Comparison of ENCODE assay signal across 11 cellular contexts in genomic region chr5:14428302-14429081, GRCh38.
A peak's percentile ranks its signal among the peaks of the same experiment; 100 is the strongest.
DNase-seq lines count a peak whose midpoint lies in the region; TF ChIP-seq lines count a peak whose summit lies in the region.
"Had no signal": no experiment of that assay in that cellular context is flagged by ENCODE, and none has a peak within 500 bp of the region (broad histone marks: within the 10 kb centered on the region; RNA-seq: fewer than 3 reads in every experiment).

No MANE protein-coding gene starts in this region.

- TF ChIP-seq CTCF in right atrium auricular region (IDR thresholded peaks at IDR 0.05) (no peak), suprapubic skin (IDR thresholded peaks at IDR 0.05) (no peak)

- no peak for TF ChIP-seq POLR2A in suprapubic skin (IDR thresholded peaks at IDR 0.05)

- H3K27me3 ChIP-seq in adipocyte (replicated peaks; ENCODE audit: control insufficient read depth, insufficient read depth, low read length): no peaks in the 10 kb centered on the region
- H3K27me3 ChIP-seq in right atrium auricular region: no peaks in the 10 kb centered on the region
- H3K27me3 ChIP-seq in suprapubic skin: no peaks in the 10 kb centered on the region

- no peak for TF ChIP-seq EP300 in suprapubic skin (IDR thresholded peaks at IDR 0.05)

- no peak overlapping the region for H3K9ac ChIP-seq in adipocyte (ENCODE audit: low read length)

- H3K4me3 ChIP-seq in adipocyte (ENCODE audit: low read length) (no peak overlapping the region), right atrium auricular region (no peak overlapping the region), suprapubic skin (no peak overlapping the region)

- H3K36me3 ChIP-seq in adipocyte (ENCODE audit: control insufficient read depth, insufficient read depth, low read length, severe bottlenecking): peaks cover 55% of the 10 kb centered on the region
- H3K36me3 ChIP-seq in right atrium auricular region: no peaks in the 10 kb centered on the region
- peaks cover 16% of the 10 kb centered on the region for H3K36me3 ChIP-seq in suprapubic skin

- H3K9me3 ChIP-seq in adipocyte (ENCODE audit: control insufficient read depth, low read length) (no peaks in the 10 kb centered on the region), right atrium auricular region (no peaks in the 10 kb centered on the region), suprapubic skin (no peaks in the 10 kb centered on the region)

- peak overlapping the region; percentile 41 to 63 for H3K27ac ChIP-seq in right atrium auricular region
- H3K27ac ChIP-seq in suprapubic skin: peak overlapping the region; percentile 31

- peaks cover 11% of the 10 kb centered on the region for H3K4me1 ChIP-seq in adipocyte (ENCODE audit: control insufficient read depth, insufficient read depth, low read length)
- peaks cover 0 to 25% of the 10 kb centered on the region in 2 donors for H3K4me1 ChIP-seq in right atrium auricular region
- peaks cover 17% of the 10 kb centered on the region for H3K4me1 ChIP-seq in suprapubic skin

- WGBS in suprapubic skin: 73% methylated on average over 12 of the region's 12 CpGs

- DNase-seq in NCI-H1105 treated with DMSO at 0.1 percent for 48 hours (lab: John Stamatoyannopoulos, UW) (peak; percentile 82), adipocyte (ENCODE audit: low read depth) (peak; percentile 23), right atrium auricular region (ENCODE audit: low spot score) (no peak), suprapubic skin (ENCODE audit: low spot score in 2 of 2) (no peak), GF-D8 (lab: John Stamatoyannopoulos, UW) (no peak), SIG-M5 treated with dmso at 0.1 percent for 504 hours (lab: John Stamatoyannopoulos, UW; ENCODE audit: unreplicated experiment) (no peak), NCI-H1092 treated with DMSO at 0.1 percent for 48 hours (lab: John Stamatoyannopoulos, UW) (no peak)
- DNase-seq: activated naive CD4-positive, alpha-beta T cell treated with anti-CD3 and anti-CD28 coated beads for 36 hours; effector memory CD4-positive, alpha-beta T cell; SIG-M5; stimulated activated CD4-positive, alpha-beta T cell treated with anti-CD3 and anti-CD28 coated beads, Interleukin-4, amount 100 ng/mL, for 4 hours had no signal

Comparison
In these comparisons a context has a peak if more than half of its experiments do, and no peak if none do; other contexts are left out.
1. DNase-seq: peak in NCI-H1105 treated with DMSO at 0.1 percent for 48 hours (single experiment) and adipocyte (single experiment); none in right atrium auricular region (single experiment), suprapubic skin (0 of 2), GF-D8 (single experiment), SIG-M5 treated with dmso at 0.1 percent for 504 hours (single experiment) and NCI-H1092 treated with DMSO at 0.1 percent for 48 hours (single experiment).